Comparison of ENCODE assay signal across 19 cellular contexts in the genomic region with DNA sequence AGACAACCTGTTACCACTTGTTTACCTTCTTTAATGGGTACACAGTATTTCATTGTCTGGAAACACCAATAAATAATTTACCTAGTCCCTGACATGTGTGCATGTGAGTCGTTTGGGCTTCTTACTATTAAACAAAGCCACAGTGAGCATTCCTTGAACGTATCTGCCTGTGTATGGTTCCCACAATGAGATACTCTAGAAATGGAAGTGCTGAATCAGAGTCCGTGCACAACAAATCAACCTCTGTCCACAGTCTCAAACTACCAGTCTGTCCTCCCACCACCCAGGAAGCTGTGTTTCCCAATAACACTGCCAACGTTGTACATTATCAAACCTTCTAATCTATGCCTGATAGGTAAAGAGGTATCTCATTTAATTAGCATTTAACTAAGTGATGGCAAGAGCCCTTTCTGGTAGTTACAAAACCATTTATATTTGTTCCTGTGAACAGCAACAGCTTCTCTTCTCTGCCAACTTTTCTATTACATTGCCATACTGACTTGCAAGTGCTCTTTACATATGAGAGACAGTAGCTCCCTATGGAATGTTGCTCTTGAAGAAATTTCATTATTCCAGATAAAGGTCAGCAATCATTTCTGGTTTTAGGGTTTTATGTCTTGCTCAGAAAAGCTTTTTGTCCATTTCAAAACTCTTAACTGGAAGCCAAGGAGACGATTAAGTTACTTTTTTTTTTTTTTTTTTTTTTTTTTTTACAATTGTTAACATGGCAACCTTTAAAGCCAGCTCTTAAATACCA. TPM values are rescaled to one million over a fixed set of nuclear protein-coding genes. Genes with fewer than 3 reads are reported as not detected.
DNase-seq lines count a peak whose midpoint lies in the region; TF ChIP-seq lines count a peak whose summit lies in the region.
"Had no signal": no experiment of that assay in that cellular context is flagged by ENCODE, and none has a peak within 500 bp of the region (broad histone marks: within the 10 kb centered on the region; RNA-seq: fewer than 3 reads in every experiment).

No MANE protein-coding gene starts in this region.

- H3K4me3 Mint-ChIP-seq in osteocyte (ENCODE audit: unreplicated experiment) (no peak overlapping the region), type B pancreatic cell (peak overlapping the region; percentile 6)
- H3K4me3 Mint-ChIP-seq: activated CD4-positive, alpha-beta memory T cell treated with anti-CD3 and anti-CD28 coated beads, Interleukin-2, amount 10 ng/mL, durations not matched to agents 7 days and 5 days; activated naive CD4-positive, alpha-beta T cell treated with anti-CD3 and anti-CD28 coated beads for 36 hours; dendritic cell treated with granulocyte-macrophage colony-stimulating factor and Interleukin-4, amounts not matched to agents 40 ng/mL and 50 ng/mL, for 4 days; naive thymus-derived CD8-positive, alpha-beta T cell; stimulated activated naive B cell treated with anti-CD40 and anti-IgM and Interleukin-4, amounts not matched to agents 10 μg/mL and 1 μg/mL and 100 μg/mL, for 72 hours; WTC11 had no signal

- peaks cover 94% of the 10 kb centered on the region for H3K4me1 Mint-ChIP-seq in osteocyte (ENCODE audit: unreplicated experiment)
- H3K4me1 Mint-ChIP-seq in type B pancreatic cell (ENCODE audit: unreplicated experiment): peaks cover 63% of the 10 kb centered on the region
- H3K4me1 Mint-ChIP-seq: activated CD4-positive, alpha-beta memory T cell treated with anti-CD3 and anti-CD28 coated beads, Interleukin-2, amount 10 ng/mL, durations not matched to agents 7 days and 5 days had no signal

- DNase-seq in LNCaP clone FGC (ENCODE audit: low read depth) (peak; percentile 91), epithelial cell of prostate (ENCODE audit: low read depth, low spot score) (no peak), osteocyte (ENCODE audit: extremely low spot score, unreplicated experiment) (no peak), type B pancreatic cell (ENCODE audit: extremely low spot score, unreplicated experiment) (no peak), NCI-H524 (lab: John Stamatoyannopoulos, UW) (no peak), RWPE1 (ENCODE audit: low spot score) (no peak)
- no peak for DNase-seq in NK-92 treated with Interleukin-12 subunit alpha and Interleukin-12 subunit beta, amount 100 ng/mL, for 24 hours (lab: John Stamatoyannopoulos, UW)
- DNase-seq: activated CD4-positive, alpha-beta memory T cell treated with anti-CD3 and anti-CD28 coated beads, Interleukin-2, amount 10 ng/mL, durations not matched to agents 7 days and 5 days; activated naive CD4-positive, alpha-beta T cell treated with anti-CD3 and anti-CD28 coated beads for 36 hours; activated T-cell treated with anti-CD3 and anti-CD28 coated beads, Interleukin-2, amount 50 U/mL, for 1 hour; naive thymus-derived CD8-positive, alpha-beta T cell; NCI-H1930; NCI-H446; SHP77; stimulated activated naive B cell treated with anti-CD40 and anti-IgM and Interleukin-4, amounts not matched to agents 10 μg/mL and 1 μg/mL and 100 μg/mL, for 72 hours had no signal

- no peaks in the 10 kb centered on the region for H3K27me3 Mint-ChIP-seq in osteocyte (ENCODE audit: unreplicated experiment)
- no peaks in the 10 kb centered on the region for H3K27me3 Mint-ChIP-seq in type B pancreatic cell
- H3K27me3 Mint-ChIP-seq: dendritic cell treated with granulocyte-macrophage colony-stimulating factor and Interleukin-4, amounts not matched to agents 40 ng/mL and 50 ng/mL, for 4 days had no signal

- peaks cover 92% of the 10 kb centered on the region for H3K36me3 Mint-ChIP-seq in osteocyte (ENCODE audit: unreplicated experiment)
- peaks cover 67% of the 10 kb centered on the region for H3K36me3 Mint-ChIP-seq in type B pancreatic cell
- H3K36me3 Mint-ChIP-seq: naive thymus-derived CD8-positive, alpha-beta T cell; stimulated activated naive B cell treated with anti-CD40 and anti-IgM and Interleukin-4, amounts not matched to agents 10 μg/mL and 1 μg/mL and 100 μg/mL, for 72 hours had no signal

- H3K27ac Mint-ChIP-seq in osteocyte (ENCODE audit: unreplicated experiment) (peak overlapping the region; percentile 96), type B pancreatic cell (peak overlapping the region; percentile 75)
- H3K27ac Mint-ChIP-seq: activated CD4-positive, alpha-beta memory T cell treated with anti-CD3 and anti-CD28 coated beads, Interleukin-2, amount 10 ng/mL, durations not matched to agents 7 days and 5 days; activated naive CD4-positive, alpha-beta T cell treated with anti-CD3 and anti-CD28 coated beads for 36 hours; dendritic cell treated with granulocyte-macrophage colony-stimulating factor and Interleukin-4, amounts not matched to agents 40 ng/mL and 50 ng/mL, for 4 days; naive thymus-derived CD8-positive, alpha-beta T cell; stimulated activated naive B cell treated with anti-CD40 and anti-IgM and Interleukin-4, amounts not matched to agents 10 μg/mL and 1 μg/mL and 100 μg/mL, for 72 hours had no signal

- TF ChIP-seq CTCF in LNCaP clone FGC (IDR thresholded peaks at IDR 0.05; ENCODE audit: control insufficient read depth, extremely low read depth, insufficient read depth) (no peak), osteocyte (IDR thresholded peaks at IDR 0.05) (no peak), type B pancreatic cell (conservative IDR thresholded peaks at IDR 0.05) (no peak), RWPE1 (conservative IDR thresholded peaks at IDR 0.05; ENCODE audit: low read depth) (no peak)

- CTCF ChIA-PET in RWPE1 (lab: Yijun Ruan, JAX): no interaction called here

- H3K4me3 ChIP-seq in LNCaP clone FGC (ENCODE audit: low read depth, low read length): no peak overlapping the region
- H3K4me3 ChIP-seq: K562 had no signal

- H3K9me3 Mint-ChIP-seq in osteocyte (ENCODE audit: unreplicated experiment) (no peaks in the 10 kb centered on the region), type B pancreatic cell (no peaks in the 10 kb centered on the region)
- H3K9me3 Mint-ChIP-seq: activated CD4-positive, alpha-beta memory T cell treated with anti-CD3 and anti-CD28 coated beads, Interleukin-2, amount 10 ng/mL, durations not matched to agents 7 days and 5 days; activated naive CD4-positive, alpha-beta T cell treated with anti-CD3 and anti-CD28 coated beads for 36 hours; dendritic cell treated with granulocyte-macrophage colony-stimulating factor and Interleukin-4, amounts not matched to agents 40 ng/mL and 50 ng/mL, for 4 days; naive thymus-derived CD8-positive, alpha-beta T cell; WTC11 had no signal

- H3K27ac ChIP-seq in epithelial cell of prostate: peak overlapping the region; percentile 99
- no peak overlapping the region for H3K27ac ChIP-seq in RWPE1

- POLR2A ChIA-PET in RWPE1 (lab: Yijun Ruan, JAX; ENCODE audit: low non-redundant PET): no interaction called here

RNA-seq across cellular contexts. Expression of gene JAG1, which starts 14.7 kb away (rescaled TPM):
- total RNA-seq in osteocyte (246 and 254 TPM in 2 replicates), type B pancreatic cell (ENCODE audit: low replicate concordance) (31.9 and 58.4 TPM in 2 replicates)
- total RNA-seq: G401 had no signal
